Comparison of ENCODE assay signal across 9 cellular contexts in genomic region chr6:11538799-11539468, GRCh38. TPM values are rescaled to one million over a fixed set of nuclear protein-coding genes. Genes with fewer than 3 reads are reported as not detected.
DNase-seq lines count a peak whose midpoint lies in the region; ATAC-seq, FAIRE-seq and TF ChIP-seq lines count a peak whose summit lies in the region.
"Had no signal": no experiment of that assay in that cellular context is flagged by ENCODE, and none has a peak within 500 bp of the region (broad histone marks: within the 10 kb centered on the region; RNA-seq: fewer than 3 reads in every experiment).

No MANE protein-coding gene starts in this region.

- TF ChIP-seq POLR2A in prostate gland (IDR thresholded peaks at IDR 0.05) (no peak), GM12891 (IDR thresholded peaks at IDR 0.05; ENCODE audit: low read depth, low read length) (no peak)

- no peak for TF ChIP-seq CTCF in GM13977 (IDR thresholded peaks at IDR 0.05; ENCODE audit: extremely low read depth, insufficient read depth, missing control alignments)
- TF ChIP-seq CTCF in prostate gland (IDR thresholded peaks at IDR 0.05), result no peak

- in situ Hi-C loops in GM13977 (cut with MboI; ENCODE audit: low pct_unique_long_range_greater_than_20kb, low sequenced_read_pairs, unreplicated experiment), result no loop called here

- peaks cover 10 to 13% of the 10 kb centered on the region in 2 donors for H3K27me3 Mint-ChIP-seq in effector memory CD8-positive, alpha-beta T cell

- H3K4me1 ChIP-seq in prostate gland (replicated peaks), result no peaks in the 10 kb centered on the region

- peak overlapping the region in 1 of 2 donors; percentile 77 for H3K27ac Mint-ChIP-seq in effector memory CD8-positive, alpha-beta T cell

- no peaks in the 10 kb centered on the region for H3K27me3 ChIP-seq in prostate gland (replicated peaks; ENCODE audit: insufficient read depth)

- ATAC-seq in effector memory CD8-positive, alpha-beta T cell (replicated peaks), result no peak
- no peak for ATAC-seq in HG03342 (IDR thresholded peaks at IDR 0.05; ENCODE audit: unreplicated experiment)

- peak overlapping the region; percentile 66 to 91 for H3K4me3 ChIP-seq in prostate gland

- intact Hi-C loops in prostate gland (cut with DNase I), result no loop called here

- FAIRE-seq in GM12891 (lab: Jason Lieb, UNC), result no peak

- WGBS in prostate gland, result 33% methylated on average over 8 of the region's 8 CpGs

- no peaks in the 10 kb centered on the region for H3K36me3 Mint-ChIP-seq in effector memory CD8-positive, alpha-beta T cell (ENCODE audit: insufficient read depth)

- H3K4me1 Mint-ChIP-seq in effector memory CD8-positive, alpha-beta T cell (ENCODE audit: low read depth in 2 of 2), result peaks cover 6 to 14% of the 10 kb centered on the region in 2 donors

- DNase-seq in GM13977 (ENCODE audit: low spot score) (peak; percentile 14), NOMO-1 treated with DMSO at 0.1 percent for 48 hours (lab: John Stamatoyannopoulos, UW; ENCODE audit: unreplicated experiment) (peak; percentile 54), prostate gland (ENCODE audit: low spot score) (no peak), NCI-H2081 treated with DMSO at 0.1 percent for 48 hours (lab: John Stamatoyannopoulos, UW) (no peak), GM12891 (ENCODE audit: insufficient read length, low spot score) (no peak), HK-2 (ENCODE audit: unreplicated experiment) (no peak)
- no peak for DNase-seq in effector memory CD8-positive, alpha-beta T cell
- DNase-seq: NCI-H1417 treated with DMSO at 0.1 percent for 48 hours had no signal

- H3K4me3 Mint-ChIP-seq in effector memory CD8-positive, alpha-beta T cell, result peak overlapping the region; percentile 81 to 86

- no peaks in the 10 kb centered on the region for H3K9me3 Mint-ChIP-seq in effector memory CD8-positive, alpha-beta T cell

- H3K36me3 ChIP-seq in prostate gland, result no peaks in the 10 kb centered on the region

- H3K27ac ChIP-seq in prostate gland, result peak overlapping the region; percentile 66 to 74

- no peaks in the 10 kb centered on the region for H3K9me3 ChIP-seq in prostate gland

TF ChIP-seq in GM12891, 5 proteins besides CTCF, POLR2A, EP300 and RAD21:
- TF ChIP-seq PAX5 (IDR thresholded peaks at IDR 0.05; ENCODE audit: insufficient read depth, low read length, severe bottlenecking) (no peak), POLR2AphosphoS5 (IDR thresholded peaks at IDR 0.05; ENCODE audit: low read depth, low read length) (no peak), SPI1 (IDR thresholded peaks at IDR 0.05; ENCODE audit: low read depth, low read length) (no peak), TAF1 (IDR thresholded peaks at IDR 0.05; ENCODE audit: low read depth, low read length) (no peak), POU2F2 (IDR thresholded peaks at IDR 0.05; ENCODE audit: low read depth, low read length) (no peak)

RNA-seq across cellular contexts. Expression of gene TMEM170B, which starts 1.4 kb away (rescaled TPM):
- 1 to 10 TPM; 2.7 to 5.7 TPM for total RNA-seq in prostate gland
- polyA plus RNA-seq in GM12891 (2012; ENCODE audit: low read depth, missing spikeins), result 2.5 TPM

Comparison
In these comparisons a context has a peak if more than half of its experiments do, and no peak if none do; other contexts are left out.
1. DNase-seq: peak in GM13977 (single experiment) and NOMO-1 treated with DMSO at 0.1 percent for 48 hours (single experiment); none in effector memory CD8-positive, alpha-beta T cell (0 of 3), prostate gland (single experiment), NCI-H2081 treated with DMSO at 0.1 percent for 48 hours (single experiment), GM12891 (single experiment) and HK-2 (single experiment).